In the genomic region with DNA sequence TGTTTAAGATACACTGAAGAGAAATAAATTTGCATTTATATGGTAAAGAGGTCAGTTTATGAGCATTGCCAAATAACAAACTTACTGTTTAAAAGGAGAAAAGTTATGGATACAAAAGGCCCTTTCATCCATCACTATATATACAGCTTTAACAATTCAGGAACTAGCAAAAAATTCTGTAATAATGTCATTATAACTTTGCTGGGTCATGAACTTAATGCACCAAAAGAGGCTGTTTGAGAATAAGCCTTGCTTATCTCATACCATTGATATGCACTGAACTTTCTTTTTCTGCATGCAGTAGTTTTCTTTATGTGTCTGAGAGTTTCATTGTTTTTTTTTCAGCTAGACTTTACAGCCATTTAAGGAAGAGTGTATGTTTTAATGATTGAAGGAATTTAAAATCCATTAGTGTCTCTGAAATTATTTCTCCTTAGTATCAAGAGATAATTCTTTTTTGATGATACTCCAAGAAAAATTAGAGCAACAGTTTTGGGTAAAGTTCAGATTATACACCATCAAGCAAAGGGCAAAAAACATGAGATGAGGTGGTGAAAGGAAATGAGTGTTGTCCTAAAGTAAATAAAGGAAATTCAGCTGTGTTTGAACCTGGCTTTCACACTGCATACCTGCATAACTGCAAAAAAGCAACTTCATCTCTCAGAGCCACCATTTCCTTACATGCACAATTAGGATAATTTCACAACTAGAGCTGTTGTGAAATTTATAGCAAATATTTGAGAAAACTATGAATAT, we compare ENCODE assay signal across 2 cellular contexts.
TF ChIP-seq lines count a peak whose summit lies in the region.

No MANE protein-coding gene starts in this region.

TF ChIP-seq in SK-N-SH, 30 proteins besides CTCF, POLR2A, EP300 and RAD21 (continued from another document):
- TF ChIP-seq TEAD4 (IDR thresholded peaks at IDR 0.05; ENCODE audit: borderline replicate concordance, insufficient read depth) (no peak), GATA2 (CRISPR knock-in tag; IDR thresholded peaks at IDR 0.05) (no peak), EZH2phosphoT487 (IDR thresholded peaks at IDR 0.05; ENCODE audit: borderline replicate concordance, low read depth) (no peak), PBX3 (IDR thresholded peaks at IDR 0.05) (no peak)

TF ChIP-seq in SK-N-SH treated with all-trans-retinoic acid at 6 μM for 48 hours, 23 proteins besides CTCF, POLR2A, EP300 and RAD21 (continued from another document):
- TF ChIP-seq CSDC2 (CRISPR knock-in tag; IDR thresholded peaks at IDR 0.05) (no peak), ESRRG (CRISPR knock-in tag; IDR thresholded peaks at IDR 0.05) (no peak), TOX (CRISPR knock-in tag; IDR thresholded peaks at IDR 0.05; ENCODE audit: borderline replicate concordance) (no peak), ZNF565 (CRISPR knock-in tag; conservative IDR thresholded peaks at IDR 0.05; ENCODE audit: low read depth) (no peak), ZNF8 (CRISPR knock-in tag; IDR thresholded peaks at IDR 0.05) (no peak), SNAI2 (CRISPR knock-in tag; IDR thresholded peaks at IDR 0.05) (no peak)
- TF ChIP-seq, protein P1, sequence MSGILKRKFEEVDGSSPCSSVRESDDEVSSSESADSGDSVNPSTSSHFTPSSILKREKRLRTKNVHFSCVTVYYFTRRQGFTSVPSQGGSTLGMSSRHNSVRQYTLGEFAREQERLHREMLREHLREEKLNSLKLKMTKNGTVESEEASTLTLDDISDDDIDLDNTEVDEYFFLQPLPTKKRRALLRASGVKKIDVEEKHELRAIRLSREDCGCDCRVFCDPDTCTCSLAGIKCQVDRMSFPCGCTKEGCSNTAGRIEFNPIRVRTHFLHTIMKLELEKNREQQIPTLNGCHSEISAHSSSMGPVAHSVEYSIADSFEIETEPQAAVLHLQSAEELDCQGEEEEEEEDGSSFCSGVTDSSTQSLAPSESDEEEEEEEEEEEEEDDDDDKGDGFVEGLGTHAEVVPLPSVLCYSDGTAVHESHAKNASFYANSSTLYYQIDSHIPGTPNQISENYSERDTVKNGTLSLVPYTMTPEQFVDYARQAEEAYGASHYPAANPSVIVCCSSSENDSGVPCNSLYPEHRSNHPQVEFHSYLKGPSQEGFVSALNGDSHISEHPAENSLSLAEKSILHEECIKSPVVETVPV (CRISPR knock-in tag; IDR thresholded peaks at IDR 0.05), result no peak
